Comparison of ENCODE assay signal across 7 cellular contexts in genomic region chr1:12604114-12604874, GRCh38. TPM values are rescaled to one million over a fixed set of nuclear protein-coding genes. Genes with fewer than 3 reads are reported as not detected.
DNase-seq lines count a peak whose midpoint lies in the region; ATAC-seq and TF ChIP-seq lines count a peak whose summit lies in the region.

No MANE protein-coding gene starts in this region.

- H3K27me3 Mint-ChIP-seq in activated CD8-positive, alpha-beta T cell treated with anti-CD3 and anti-CD28 coated beads for 36 hours = no peaks in the 10 kb centered on the region
- peaks cover 27% of the 10 kb centered on the region for H3K27me3 Mint-ChIP-seq in neural progenitor cell (ENCODE audit: insufficient read depth, low read depth)

- H3K4me1 ChIP-seq in neural progenitor cell = no peaks in the 10 kb centered on the region

- peaks cover 6% of the 10 kb centered on the region for H3F3A ChIP-seq in neural progenitor cell (ENCODE audit: low read depth)

- peaks cover 68% of the 10 kb centered on the region for H3K4me1 Mint-ChIP-seq in activated CD8-positive, alpha-beta T cell treated with anti-CD3 and anti-CD28 coated beads for 36 hours (ENCODE audit: low read depth)
- H3K4me1 Mint-ChIP-seq in neural progenitor cell = peaks cover 46% of the 10 kb centered on the region

- H3K9me3 Mint-ChIP-seq in activated CD8-positive, alpha-beta T cell treated with anti-CD3 and anti-CD28 coated beads for 36 hours = peaks cover 8% of the 10 kb centered on the region
- peaks cover 2% of the 10 kb centered on the region for H3K9me3 Mint-ChIP-seq in neural progenitor cell

- intact Hi-C loops in activated CD8-positive, alpha-beta T cell treated with anti-CD3 and anti-CD28 coated beads for 36 hours (cut with micrococcal nuclease) = no loop called here

- POLR2A ChIA-PET in activated CD8-positive, alpha-beta T cell treated with anti-CD3 and anti-CD28 coated beads for 36 hours (lab: Charles Lee) = interaction anchor here (0.5 to 5.7 kb wide), 7 partner anchors 9 to 696 kb away, joined by 3 to 43 read pairs (median 3); partner anchors contain the start of gene DHRS3

- H4K20me1 ChIP-seq in neural progenitor cell (ENCODE audit: low read depth) = no peaks in the 10 kb centered on the region

- H2AFZ ChIP-seq in neural progenitor cell (replicated peaks) = no peak overlapping the region

- H3K4me2 ChIP-seq in neural progenitor cell = no peak overlapping the region

- peak overlapping the region; percentile 40 for H3K4me3 Mint-ChIP-seq in activated CD8-positive, alpha-beta T cell treated with anti-CD3 and anti-CD28 coated beads for 36 hours
- H3K4me3 Mint-ChIP-seq in neural progenitor cell = peak overlapping the region; percentile 3

- no peaks in the 10 kb centered on the region for H3K79me2 ChIP-seq in neural progenitor cell (ENCODE audit: low read depth)

- DNase-seq in NCI-H510A treated with DMSO at 0.1 percent for 48 hours (lab: John Stamatoyannopoulos, UW) = peak; percentile 52
- DNase-seq in activated CD8-positive, alpha-beta T cell treated with anti-CD3 and anti-CD28 coated beads for 36 hours = peak; percentile 90
- DNase-seq in epithelial cell of prostate (ENCODE audit: low read depth, low spot score) = peak; percentile 90
- no peak for DNase-seq in neural progenitor cell (ENCODE audit: low spot score)
- DNase-seq in putamen (ENCODE audit: low spot score) = no peak
- DNase-seq in germinal center (ENCODE audit: low spot score) = no peak

- H3K9me3 ChIP-seq in neural progenitor cell (ENCODE audit: low read depth) = no peaks in the 10 kb centered on the region

- no peaks in the 10 kb centered on the region for H3K27me3 ChIP-seq in neural progenitor cell

- H3K36me3 Mint-ChIP-seq in activated CD8-positive, alpha-beta T cell treated with anti-CD3 and anti-CD28 coated beads for 36 hours (ENCODE audit: low read depth) = peaks cover 79% of the 10 kb centered on the region
- H3K36me3 Mint-ChIP-seq in neural progenitor cell = no peaks in the 10 kb centered on the region

- no peaks in the 10 kb centered on the region for H3K36me3 ChIP-seq in neural progenitor cell

- peak; percentile 54 for ATAC-seq in GM21390 (IDR thresholded peaks at IDR 0.05; ENCODE audit: unreplicated experiment)
- ATAC-seq in activated CD8-positive, alpha-beta T cell treated with anti-CD3 and anti-CD28 coated beads for 36 hours = peak; percentile 93

- no peak overlapping the region for H3K27ac ChIP-seq in epithelial cell of prostate
- no peak overlapping the region for H3K27ac ChIP-seq in neural progenitor cell

- H3K27ac Mint-ChIP-seq in activated CD8-positive, alpha-beta T cell treated with anti-CD3 and anti-CD28 coated beads for 36 hours = peak overlapping the region; percentile 83
- peak overlapping the region; percentile 36 for H3K27ac Mint-ChIP-seq in neural progenitor cell

- no peak for TF ChIP-seq CTCF in activated CD8-positive, alpha-beta T cell treated with anti-CD3 and anti-CD28 coated beads for 36 hours (IDR thresholded peaks at IDR 0.05)
- no peak for TF ChIP-seq CTCF in neural progenitor cell (IDR thresholded peaks at IDR 0.05)

- CTCF ChIA-PET in activated CD8-positive, alpha-beta T cell treated with anti-CD3 and anti-CD28 coated beads for 36 hours (lab: Charles Lee) = interaction anchor here (1.3 to 3.2 kb wide), 2 partner anchors 12 to 94 kb away, joined by 3 to 23 read pairs; partner anchors contain the start of gene DHRS3

- H3K9ac ChIP-seq in neural progenitor cell = no peak overlapping the region

- no peak overlapping the region for H3K4me3 ChIP-seq in neural progenitor cell

RNA-seq across cellular contexts. Expression of gene DHRS3, which starts 13.7 kb away (rescaled TPM):
- 100 to 1,000 TPM; 129 to 135 TPM for total RNA-seq in activated CD8-positive, alpha-beta T cell treated with anti-CD3 and anti-CD28 coated beads for 36 hours
- total RNA-seq in neural progenitor cell (ENCODE audit: low replicate concordance) = 2.5 and 4.3 TPM in 2 replicates

RNA-seq across cellular contexts. Expression of gene AADACL4, which starts 39.6 kb away (rescaled TPM):
- not detected for total RNA-seq in activated CD8-positive, alpha-beta T cell treated with anti-CD3 and anti-CD28 coated beads for 36 hours
- not detected in 2 replicates for total RNA-seq in neural progenitor cell (ENCODE audit: low replicate concordance)

Comparison
In these comparisons a context has a peak if more than half of its experiments do, and no peak if none do; other contexts are left out.
1. DNase-seq: peak in NCI-H510A treated with DMSO at 0.1 percent for 48 hours (single experiment), activated CD8-positive, alpha-beta T cell treated with anti-CD3 and anti-CD28 coated beads for 36 hours (single experiment) and epithelial cell of prostate (single experiment); none in neural progenitor cell (single experiment), putamen (single experiment) and germinal center (single experiment).
2. RNA of gene DHRS3, which starts 13.7 kb away (total RNA-seq): 129 to 135 TPM in activated CD8-positive, alpha-beta T cell treated with anti-CD3 and anti-CD28 coated beads for 36 hours; 2.5 to 4.3 TPM in neural progenitor cell; every median in the first group is over 10 times any median in the second.